13 cellular contexts compared by ENCODE assay signal in genomic region chr3:10273697-10274305, GRCh38. TPM values are rescaled to one million over a fixed set of nuclear protein-coding genes. Genes with fewer than 3 reads are reported as not detected.
DNase-seq lines count a peak whose midpoint lies in the region; ATAC-seq and TF ChIP-seq lines count a peak whose summit lies in the region.
"Had no signal": no experiment of that assay in that cellular context is flagged by ENCODE, and none has a peak within 500 bp of the region (broad histone marks: within the 10 kb centered on the region; RNA-seq: fewer than 3 reads in every experiment).

No MANE protein-coding gene starts in this region.

- no peaks in the 10 kb centered on the region for H3K27me3 ChIP-seq in CD4-positive, alpha-beta memory T cell (ENCODE audit: insufficient read depth, low read length)
- H3K27me3 ChIP-seq in foreskin keratinocyte (no peaks in the 10 kb centered on the region), endodermal cell (ENCODE audit: control insufficient read depth, insufficient read depth, low read length, poor library complexity, severe bottlenecking) (no peaks in the 10 kb centered on the region)

- CTCF ChIA-PET in CD4-positive, alpha-beta memory T cell (lab: Charles Lee; ENCODE audit: partially characterized antibody): interaction anchor here (0.8 to 3.2 kb wide), 3 partner anchors 10 to 341 kb away, joined by 3 to 16 read pairs (median 3); partner anchors contain the start of gene CRELD1
- CTCF ChIA-PET in T-cell (lab: Charles Lee): interaction anchor here in 1 of 2 donors (1.2 kb wide), 1 partner anchor 11 kb away, joined by 3 read pairs; no protein-coding TSS in a partner anchor

- H3K27me3 Mint-ChIP-seq in CD4-positive, alpha-beta memory T cell: no peaks in the 10 kb centered on the region
- H3K27me3 Mint-ChIP-seq in T-cell: no peaks in the 10 kb centered on the region
- no peaks in the 10 kb centered on the region for H3K27me3 Mint-ChIP-seq in endodermal cell (ENCODE audit: insufficient read depth)

- intact Hi-C loops in CD4-positive, alpha-beta memory T cell (cut with micrococcal nuclease): no loop called here

- H3K9me3 ChIP-seq in CD4-positive, alpha-beta memory T cell (ENCODE audit: control insufficient read depth in 1 of 2, low read length in 2 of 2): no peaks in the 10 kb centered on the region
- H3K9me3 ChIP-seq in endodermal cell (ENCODE audit: control insufficient read depth, low read length): no peaks in the 10 kb centered on the region
- H3K9me3 ChIP-seq: mucosa of descending colon had no signal

- H3K9ac ChIP-seq in endodermal cell (ENCODE audit: extremely low read depth, low read length, poor library complexity, severe bottlenecking): no peak overlapping the region

- peaks cover 46% of the 10 kb centered on the region for H3K4me1 ChIP-seq in CD4-positive, alpha-beta memory T cell (ENCODE audit: insufficient read depth, low read length)
- H3K4me1 ChIP-seq in foreskin keratinocyte (peaks cover 4% of the 10 kb centered on the region), endodermal cell (ENCODE audit: control insufficient read depth, insufficient read depth, low read length) (no peaks in the 10 kb centered on the region)

- H3K27ac Mint-ChIP-seq in CD4-positive, alpha-beta memory T cell: peak overlapping the region; percentile 68 to 87 (median 79)
- H3K27ac Mint-ChIP-seq in T-cell: peak overlapping the region; percentile 68 to 72
- no peak overlapping the region for H3K27ac Mint-ChIP-seq in endodermal cell

- POLR2A ChIA-PET in CD4-positive, alpha-beta memory T cell (lab: Charles Lee; ENCODE audit: partially characterized antibody): interaction anchor here (2.0 kb wide), 1 partner anchor 10 kb away, joined by 6 read pairs; no protein-coding TSS in a partner anchor
- POLR2A ChIA-PET in T-cell (lab: Charles Lee): no interaction called here

- 80 to 100% methylated on average over 1 of the region's 1 CpG for WGBS in endodermal cell (ENCODE audit: insufficient coverage in 1 of 2, insufficient read length in 1 of 2), 2 experiments

- H3K4me1 Mint-ChIP-seq in CD4-positive, alpha-beta memory T cell: peaks cover 24 to 68% (median 44%) of the 10 kb centered on the region in 4 donors
- H3K4me1 Mint-ChIP-seq in T-cell (peaks cover 45 to 58% (median 58%) of the 10 kb centered on the region in 3 donors), endodermal cell (peaks cover 7% of the 10 kb centered on the region)

- no peaks in the 10 kb centered on the region for H3K9me3 Mint-ChIP-seq in CD4-positive, alpha-beta memory T cell
- H3K9me3 Mint-ChIP-seq in T-cell (no peaks in the 10 kb centered on the region), endodermal cell (no peaks in the 10 kb centered on the region)

- in situ Hi-C loops in ACHN (cut with HindIII; ENCODE audit: low pct_ligation_motif_present, low pct_unique_long_range_greater_than_20kb, low sequenced_read_pairs): no loop called here

- H3K4me3 ChIP-seq in CD4-positive, alpha-beta memory T cell (ENCODE audit: low read length in 2 of 2): no peak overlapping the region
- H3K4me3 ChIP-seq in endodermal cell (ENCODE audit: low read length): no peak overlapping the region
- H3K4me3 ChIP-seq: mucosa of descending colon, smooth muscle cell had no signal

- peaks cover 51% of the 10 kb centered on the region for H3K36me3 ChIP-seq in CD4-positive, alpha-beta memory T cell (ENCODE audit: insufficient read depth, low read length)
- peaks cover 43% of the 10 kb centered on the region for H3K36me3 ChIP-seq in endodermal cell (ENCODE audit: control insufficient read depth, insufficient read depth, low read length)

- H3K4me3 Mint-ChIP-seq in CD4-positive, alpha-beta memory T cell: peak overlapping the region in 7 of 8 donors; percentile 26 to 71 (median 58)
- H3K4me3 Mint-ChIP-seq in T-cell (peak overlapping the region; percentile 22 to 69 (median 43)), endodermal cell (no peak overlapping the region)

- no peak for TF ChIP-seq CTCF in foreskin keratinocyte (conservative IDR thresholded peaks at IDR 0.05)
- TF ChIP-seq CTCF in endodermal cell (conservative IDR thresholded peaks at IDR 0.05): no peak

- ATAC-seq in T-cell (replicated peaks in 1 of 4) (no peak), foreskin keratinocyte (peak; percentile 60), HG02798 (IDR thresholded peaks at IDR 0.05; ENCODE audit: poor library complexity, unreplicated experiment) (no peak)
- ATAC-seq: mucosa of descending colon had no signal

- no peak overlapping the region for H3K27ac ChIP-seq in CD4-positive, alpha-beta memory T cell (ENCODE audit: low read depth, low read length)
- H3K27ac ChIP-seq in foreskin keratinocyte (no peak overlapping the region), endodermal cell (ENCODE audit: low read depth, low read length) (no peak overlapping the region)

- peaks cover 23 to 76% of the 10 kb centered on the region in 2 donors for H3K36me3 Mint-ChIP-seq in CD4-positive, alpha-beta memory T cell
- H3K36me3 Mint-ChIP-seq in T-cell: peaks cover 54% of the 10 kb centered on the region
- peaks cover 35% of the 10 kb centered on the region for H3K36me3 Mint-ChIP-seq in endodermal cell (ENCODE audit: low read depth)

- DNase-seq in AML-193 (lab: John Stamatoyannopoulos, UW): peak; percentile 23 to 30
- no peak for DNase-seq in CD4-positive, alpha-beta memory T cell
- DNase-seq in T-cell: no peak
- peak in 1 of 2 donors; percentile 32 for DNase-seq in foreskin keratinocyte
- no peak for DNase-seq in endodermal cell
- DNase-seq in ACHN: no peak
- DNase-seq in activated CD4-positive, alpha-beta T cell treated with anti-CD3 and anti-CD28 coated beads for 1 hour: no peak
- DNase-seq: activated effector memory CD4-positive, alpha-beta T cell treated with Interleukin-2 at 50 U/mL for 16 hours; mucosa of descending colon; NCI-H1694 treated with DMSO at 0.1 percent for 48 hours had no signal

RNA-seq across cellular contexts. Expression of gene GHRL, which starts 18.9 kb away (rescaled TPM):
- 1 to 10 TPM in 1 of 2 experiments, not detected in 1; 1.1 TPM for total RNA-seq in CD4-positive, alpha-beta memory T cell
- under 1 TPM in 1 of 2 donors, not detected in 1; 0.75 TPM for polyA plus RNA-seq in CD4-positive, alpha-beta memory T cell
- 1 to 10 TPM in 1 of 5 donors, under 1 TPM in 3, not detected in 1; 0.29 to 1.7 (median 0.61) TPM for total RNA-seq in T-cell
- total RNA-seq in foreskin keratinocyte: not detected in 2 replicates
- not detected in 2 replicates for polyA plus RNA-seq in foreskin keratinocyte
- total RNA-seq in endodermal cell: not detected
- 0.36 TPM for polyA plus RNA-seq in endodermal cell (2013, experiment 1 of 2)
- polyA plus RNA-seq in endodermal cell (2013, experiment 2 of 2): not detected
- total RNA-seq: Daoy, smooth muscle cell had no signal

RNA-seq across cellular contexts. Expression of gene TATDN2, which starts 25.5 kb away (rescaled TPM):
- total RNA-seq in CD4-positive, alpha-beta memory T cell: 10 to 100 TPM; 76.1 to 79.3 TPM
- 10 to 100 TPM in 1 of 2 donors, 1 to 10 TPM in 1; 8.4 to 20.1 TPM for polyA plus RNA-seq in CD4-positive, alpha-beta memory T cell
- 10 to 100 TPM; 58.9 to 82.3 (median 79.9) TPM for total RNA-seq in T-cell
- total RNA-seq in foreskin keratinocyte: 25.7 and 27.4 TPM in 2 replicates
- 19.1 and 20.6 TPM in 2 replicates for polyA plus RNA-seq in foreskin keratinocyte
- total RNA-seq in endodermal cell: 10 to 100 TPM; 34.0 to 34.1 TPM
- 18.5 TPM for polyA plus RNA-seq in endodermal cell (2013, experiment 1 of 2)
- polyA plus RNA-seq in endodermal cell (2013, experiment 2 of 2): 16.3 TPM

RNA-seq across cellular contexts. Expression of gene SEC13, which starts 47.1 kb away (rescaled TPM):
- total RNA-seq in CD4-positive, alpha-beta memory T cell: 10 to 100 TPM; 64.1 to 67.9 TPM
- 100 to 1,000 TPM; 131 to 155 TPM for polyA plus RNA-seq in CD4-positive, alpha-beta memory T cell
- 10 to 100 TPM; 64.4 to 82.4 (median 71.3) TPM for total RNA-seq in T-cell
- 193 and 203 TPM in 2 replicates for total RNA-seq in foreskin keratinocyte
- polyA plus RNA-seq in foreskin keratinocyte: 205 and 220 TPM in 2 replicates
- 100 to 1,000 TPM; 140 to 142 TPM for total RNA-seq in endodermal cell
- 118 TPM for polyA plus RNA-seq in endodermal cell (2013, experiment 1 of 2)
- polyA plus RNA-seq in endodermal cell (2013, experiment 2 of 2): 117 TPM

Comparison
In these comparisons a context has a peak if more than half of its experiments do, and no peak if none do; other contexts are left out.
1. DNase-seq: peak in AML-193 (2 of 2); none in CD4-positive, alpha-beta memory T cell (0 of 5), T-cell (0 of 34), endodermal cell (single experiment), ACHN (single experiment) and activated CD4-positive, alpha-beta T cell treated with anti-CD3 and anti-CD28 coated beads for 1 hour (single experiment).